33 cellular contexts compared by ENCODE assay signal in genomic region chr1:62304975-62305374, GRCh38. TPM values are rescaled to one million over a fixed set of nuclear protein-coding genes. Genes with fewer than 3 reads are reported as not detected.
"Had no signal": no experiment of that assay in that cellular context is flagged by ENCODE, and none has a peak within 500 bp of the region (broad histone marks: within the 10 kb centered on the region; RNA-seq: fewer than 3 reads in every experiment).

No MANE protein-coding gene starts in this region.

- H3K4me3 Mint-ChIP-seq: activated B cell treated with CpG ODN at 0.5 μM for 24 hours; activated CD4-positive, alpha-beta memory T cell treated with anti-CD3 and anti-CD28 coated beads for 36 hours; activated CD8-positive, alpha-beta memory T cell treated with anti-CD3 and anti-CD28 coated beads, Interleukin-2, amount 10 ng/mL, durations not matched to agents 7 days and 5 days; activated naive CD8-positive, alpha-beta T cell treated with anti-CD3 and anti-CD28 coated beads, Interleukin-2, amount 10 ng/mL, durations not matched to agents 7 days and 5 days had no signal

- H3K4me1 ChIP-seq: ascending aorta, breast epithelium, SJSA1 had no signal

- H3K36me3 Mint-ChIP-seq: activated CD4-positive, alpha-beta memory T cell treated with anti-CD3 and anti-CD28 coated beads for 36 hours; activated CD8-positive, alpha-beta memory T cell treated with anti-CD3 and anti-CD28 coated beads, Interleukin-2, amount 10 ng/mL, durations not matched to agents 7 days and 5 days; activated naive CD8-positive, alpha-beta T cell treated with anti-CD3 and anti-CD28 coated beads, Interleukin-2, amount 10 ng/mL, durations not matched to agents 7 days and 5 days had no signal

- H3K27ac Mint-ChIP-seq: activated B cell treated with CpG ODN at 0.5 μM for 24 hours; activated CD4-positive, alpha-beta memory T cell treated with anti-CD3 and anti-CD28 coated beads for 36 hours; activated CD8-positive, alpha-beta memory T cell treated with anti-CD3 and anti-CD28 coated beads, Interleukin-2, amount 10 ng/mL, durations not matched to agents 7 days and 5 days; activated naive CD8-positive, alpha-beta T cell treated with anti-CD3 and anti-CD28 coated beads, Interleukin-2, amount 10 ng/mL, durations not matched to agents 7 days and 5 days had no signal

- H3K27ac ChIP-seq: ascending aorta, breast epithelium, KMS-11, SJSA1, VCaP had no signal

- H3K4me3 ChIP-seq: ascending aorta, breast epithelium, SJSA1 had no signal

- H3K27me3 Mint-ChIP-seq: activated CD4-positive, alpha-beta memory T cell treated with anti-CD3 and anti-CD28 coated beads for 36 hours had no signal

- H3K4me1 Mint-ChIP-seq: activated B cell treated with CpG ODN at 0.5 μM for 24 hours; activated CD8-positive, alpha-beta memory T cell treated with anti-CD3 and anti-CD28 coated beads, Interleukin-2, amount 10 ng/mL, durations not matched to agents 7 days and 5 days; activated naive CD8-positive, alpha-beta T cell treated with anti-CD3 and anti-CD28 coated beads, Interleukin-2, amount 10 ng/mL, durations not matched to agents 7 days and 5 days had no signal

- H3K27me3 ChIP-seq: ascending aorta, breast epithelium, SJSA1 had no signal

- ATAC-seq: activated CD8-positive, alpha-beta memory T cell treated with anti-CD3 and anti-CD28 coated beads, Interleukin-2, amount 10 ng/mL, durations not matched to agents 7 days and 5 days; Panc1; SK-N-SH treated with all-trans-retinoic acid at 6 μM for 48 hours had no signal

- H3K9me3 Mint-ChIP-seq: activated B cell treated with CpG ODN at 0.5 μM for 24 hours; activated CD4-positive, alpha-beta memory T cell treated with anti-CD3 and anti-CD28 coated beads for 36 hours; activated naive CD8-positive, alpha-beta T cell treated with anti-CD3 and anti-CD28 coated beads, Interleukin-2, amount 10 ng/mL, durations not matched to agents 7 days and 5 days had no signal

- DNase-seq: activated B cell treated with CpG ODN at 0.5 μM for 24 hours; activated CD4-positive, alpha-beta memory T cell treated with anti-CD3 and anti-CD28 coated beads for 36 hours; activated CD4-positive, alpha-beta T cell treated with anti-CD3 and anti-CD28 coated beads for 4 hours; activated CD4-positive, alpha-beta T cell treated with anti-CD3 and anti-CD28 coated beads, Interleukin-2, amount 50 U/mL, for 1 hour; activated CD4-positive, CD25-positive, alpha-beta regulatory T cell treated with anti-CD3 and anti-CD28 coated beads, Interleukin-2, amount 50 U/mL, for 72 hours; activated CD8-positive, alpha-beta memory T cell treated with anti-CD3 and anti-CD28 coated beads, Interleukin-2, amount 10 ng/mL, durations not matched to agents 7 days and 5 days; activated CD8-positive, alpha-beta memory T cell treated with anti-CD3 and anti-CD28 coated beads, Interleukin-2, amount 50 U/mL, for 48 hours; activated effector memory CD4-positive, alpha-beta T cell treated with Interleukin-2 at 50 U/mL for 16 hours; activated naive CD4-positive, alpha-beta T cell treated with anti-CD3 and anti-CD28 coated beads, Interleukin-2, amount 50 U/mL, for 16 hours; activated naive CD8-positive, alpha-beta T cell treated with anti-CD3 and anti-CD28 coated beads, Interleukin-2, amount 10 ng/mL, durations not matched to agents 7 days and 5 days; activated T-cell treated with anti-CD3 and anti-CD28 coated beads, Interleukin-2, amount 50 U/mL, for 48 hours; amygdala; MM.1S; MV-4-11; NCI-H1092; NCI-H1436 treated with DMSO at 0.1 percent for 48 hours; NCI-H187 treated with DMSO at 0.1 percent for 48 hours; NCI-H2081 treated with DMSO at 0.1 percent for 48 hours; NCI-H226; NCI-H446 treated with DMSO at 0.1 percent for 48 hours; NCI-H524 treated with DMSO at 0.1 percent for 48 hours; NCI-H774; SHP77; T-helper 1 cell; T-helper 2 cell; T-helper 9 cell had no signal

- H3K36me3 ChIP-seq: ascending aorta, breast epithelium, SJSA1 had no signal

- H3K9me3 ChIP-seq: ascending aorta, breast epithelium, SJSA1 had no signal

RNA-seq across cellular contexts. Expression of gene KANK4, which starts 14.3 kb away (rescaled TPM):
- total RNA-seq: activated B cell treated with CpG ODN at 0.5 μM for 24 hours; activated CD4-positive, alpha-beta memory T cell treated with anti-CD3 and anti-CD28 coated beads for 36 hours; activated CD8-positive, alpha-beta memory T cell treated with anti-CD3 and anti-CD28 coated beads, Interleukin-2, amount 10 ng/mL, durations not matched to agents 7 days and 5 days; activated naive CD8-positive, alpha-beta T cell treated with anti-CD3 and anti-CD28 coated beads, Interleukin-2, amount 10 ng/mL, durations not matched to agents 7 days and 5 days; ascending aorta; SJSA1 had no signal
